In genomic region chr1:165597883-165598675, GRCh38 we compare ENCODE assay signal across 1 cellular context.
TF ChIP-seq lines count a peak whose summit lies in the region.

No MANE protein-coding gene starts in this region.

TF ChIP-seq in IMR-90, 13 proteins besides CTCF, POLR2A, EP300 and RAD21:
- TF ChIP-seq ELK1 (IDR thresholded peaks at IDR 0.05; ENCODE audit: borderline replicate concordance, low read depth, low read length) (no peak), FOS (IDR thresholded peaks at IDR 0.05; ENCODE audit: low read depth, low read length) (0 out of 2 replicates have a peak, but pooled peaks have one; percentile 2), MAZ (IDR thresholded peaks at IDR 0.05; ENCODE audit: borderline replicate concordance, low read depth, low read length) (peak; percentile 52; the same call in 1 of the 2 replicates), USF2 (IDR thresholded peaks at IDR 0.05; ENCODE audit: low read depth, low read length) (peak; percentile 23; the same call in 1 of the 2 replicates), NFE2L2 (IDR thresholded peaks at IDR 0.05; ENCODE audit: low read depth, low read length) (no peak), BHLHE40 (IDR thresholded peaks at IDR 0.05; ENCODE audit: low read depth, low read length) (peak; percentile 61), MXI1 (IDR thresholded peaks at IDR 0.05; ENCODE audit: borderline replicate concordance, low read depth, low read length) (peak; percentile 93), CHD1 (IDR thresholded peaks at IDR 0.05; ENCODE audit: low read depth, low read length) (no peak), RCOR1 (IDR thresholded peaks at IDR 0.05; ENCODE audit: insufficient replicate concordance, low read length) (peak; percentile 31)
TF ChIP-seq in IMR-90: peak in this region for 6.
